ENCODE assay signal across 1 cellular context in the genomic region with DNA sequence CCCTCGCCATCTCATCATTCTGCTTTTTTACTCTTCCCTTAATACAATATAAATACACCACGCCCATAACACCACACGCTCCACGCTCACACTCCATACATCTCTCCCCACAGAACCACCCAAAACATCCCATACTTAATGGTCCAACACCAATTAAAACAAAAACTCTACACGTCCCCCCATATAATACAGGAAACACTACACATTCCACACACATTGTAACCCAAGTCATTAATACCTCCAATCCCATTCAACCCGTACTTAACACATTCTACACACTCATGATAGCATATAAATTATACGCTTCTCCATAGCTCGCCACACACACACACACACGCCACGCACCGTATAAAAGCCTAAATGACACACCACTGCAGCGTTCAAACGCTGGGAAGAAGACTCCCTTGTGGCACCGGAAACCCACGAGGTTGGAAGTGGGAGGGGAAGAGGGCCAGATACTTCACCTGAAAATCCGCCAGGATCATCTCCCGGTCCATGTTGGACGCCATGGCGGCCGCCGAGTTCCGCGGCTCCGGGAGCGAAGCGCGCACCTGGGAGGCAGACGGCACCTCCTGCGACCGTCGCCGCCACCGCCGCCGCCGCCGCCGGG.
TF ChIP-seq lines count a peak whose summit lies in the region.

No MANE protein-coding gene starts in this region.

TF ChIP-seq in HepG2, 621 proteins besides CTCF, POLR2A, EP300 and RAD21:
- TF ChIP-seq YY1 (IDR thresholded peaks at IDR 0.05; ENCODE audit: insufficient read depth, insufficient replicate concordance, low read depth, low read length) (peak; percentile 49), SP5 (CRISPR knock-in tag; IDR thresholded peaks at IDR 0.05; ENCODE audit: borderline replicate concordance, low read depth) (0 out of 2 replicates have a peak, but pooled peaks have one; percentile 20), GABPA (IDR thresholded peaks at IDR 0.05; ENCODE audit: low read depth, low read length) (no peak), GABPA (CRISPR knock-in tag; IDR thresholded peaks at IDR 0.05; ENCODE audit: low read depth) (peak; percentile 34; the same call in 1 of the 2 replicates), CREB1 (IDR thresholded peaks at IDR 0.05) (no peak), CREB1 (CRISPR knock-in tag; IDR thresholded peaks at IDR 0.05) (0 out of 2 replicates have a peak, but pooled peaks have one; percentile 35), RXRA (CRISPR knock-in tag; IDR thresholded peaks at IDR 0.05) (no peak), ZFP41 (CRISPR knock-in tag; IDR thresholded peaks at IDR 0.05; ENCODE audit: borderline replicate concordance) (no peak), KDM5A (IDR thresholded peaks at IDR 0.05; ENCODE audit: borderline replicate concordance, low read length) (peak; percentile 26; the same call in 1 of the 2 replicates)
TF ChIP-seq in HepG2: peak in this region for 5.
